1 cellular context compared by ENCODE assay signal in genomic region chr11:78973833-78974232, GRCh38.
TF ChIP-seq lines count a peak whose summit lies in the region.

No MANE protein-coding gene starts in this region.

TF ChIP-seq in H1, 55 proteins besides CTCF, POLR2A, EP300 and RAD21 (continued from another document):
- TF ChIP-seq GABPA (IDR thresholded peaks at IDR 0.05; ENCODE audit: borderline replicate concordance, insufficient read depth, low read length) (no peak), SRF (IDR thresholded peaks at IDR 0.05; ENCODE audit: low read depth, low read length) (no peak), SAP30 (IDR thresholded peaks at IDR 0.05; ENCODE audit: insufficient read depth, insufficient replicate concordance, low read length) (no peak), JUN (IDR thresholded peaks at IDR 0.05; ENCODE audit: low read depth, low read length) (no peak), CREB1 (IDR thresholded peaks at IDR 0.05) (no peak), ATF3 (IDR thresholded peaks at IDR 0.05; ENCODE audit: insufficient read depth, low read depth, low read length) (no peak), TAF7 (optimal IDR thresholded peaks at IDR 0.05; ENCODE audit: borderline replicate concordance, low read depth, low read length) (no peak), SIX5 (IDR thresholded peaks at IDR 0.05; ENCODE audit: low read depth, low read length) (no peak), CHD1 (IDR thresholded peaks at IDR 0.05; ENCODE audit: low read depth, low read length) (no peak)
